In the genomic region with DNA sequence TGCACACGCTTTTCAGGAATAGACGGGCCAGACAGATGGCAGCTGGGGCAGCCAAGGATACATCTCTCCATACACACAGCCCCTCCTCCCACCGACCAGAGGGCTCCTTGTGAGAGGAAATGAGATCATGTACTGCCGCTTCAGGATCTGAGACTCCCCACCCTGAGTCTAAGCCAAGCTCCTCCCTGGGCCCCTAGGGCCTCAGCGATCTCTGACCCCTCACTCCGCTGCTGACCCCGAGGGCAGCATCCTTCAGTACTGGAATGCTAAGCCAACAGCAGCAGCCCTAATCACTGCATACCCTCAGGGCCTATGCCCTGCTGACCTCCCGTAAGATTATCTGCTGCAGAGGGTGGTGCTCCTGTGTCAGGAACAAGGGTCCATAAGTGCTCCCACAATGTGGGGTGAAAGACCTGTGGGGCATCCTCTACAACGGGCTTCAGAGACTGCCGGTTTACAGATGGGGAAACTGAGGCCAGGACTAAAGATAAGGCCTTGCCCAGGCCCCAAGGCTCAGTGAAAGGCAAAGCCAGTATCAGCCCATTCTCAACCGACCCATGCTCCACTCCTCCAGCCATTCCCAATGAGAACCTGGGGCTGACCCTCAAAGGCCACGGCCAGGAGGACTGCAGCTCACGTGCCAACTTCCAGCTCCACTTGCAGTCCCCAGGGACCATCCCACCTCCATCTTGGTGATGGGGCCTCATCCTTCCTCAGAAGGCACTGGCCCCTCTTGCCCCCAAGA, we compare ENCODE assay signal across 9 cellular contexts. TPM values are rescaled to one million over a fixed set of nuclear protein-coding genes. Genes with fewer than 3 reads are reported as not detected.
DNase-seq lines count a peak whose midpoint lies in the region; ATAC-seq and TF ChIP-seq lines count a peak whose summit lies in the region.
"Had no signal": no experiment of that assay in that cellular context is flagged by ENCODE, and none has a peak within 500 bp of the region (broad histone marks: within the 10 kb centered on the region; RNA-seq: fewer than 3 reads in every experiment).

No MANE protein-coding gene starts in this region.

- ATAC-seq in GM18517 (IDR thresholded peaks at IDR 0.05; ENCODE audit: unreplicated experiment) (no peak), body of pancreas (no peak)

- no CpG with 5 or more reads among the region's 13 CpGs for WGBS in mesendoderm (ENCODE audit: extremely low coverage, insufficient coverage, low lambda C conversion rate)
- 84 to 89% methylated on average over 12 to 13 of the region's 13 CpGs for WGBS in body of pancreas, 2 donors
- 76 to 86% methylated on average over 2 to 6 of the region's 13 CpGs for WGBS in esophagus squamous epithelium, 2 donors

- H4K8ac ChIP-seq in mesendoderm (ENCODE audit: low read depth, low read length): no peak overlapping the region

- H3K27me3 Mint-ChIP-seq in CD8-positive, alpha-beta memory T cell: no peaks in the 10 kb centered on the region
- H3K27me3 Mint-ChIP-seq in activated T-helper 2 cell treated with anti-CD3 and anti-CD28 coated beads, Interferon-gamma antibody, Interleukin-2, Interleukin-4, amounts not matched to agents 10 μg/mL and 5 μg/mL and 100 μg/mL, durations not matched to agents 14 hours and 24 hours and 36 hours (ENCODE audit: low read depth): no peaks in the 10 kb centered on the region

- TF ChIP-seq CTCF in body of pancreas (IDR thresholded peaks at IDR 0.05) (no peak), esophagus squamous epithelium (IDR thresholded peaks at IDR 0.05) (no peak)

- H3K4me1 ChIP-seq in CD8-positive, alpha-beta memory T cell (ENCODE audit: insufficient read depth, low read length): no peaks in the 10 kb centered on the region
- H3K4me1 ChIP-seq in mesendoderm (ENCODE audit: control insufficient read depth, low read depth, low read length) (no peaks in the 10 kb centered on the region), body of pancreas (no peaks in the 10 kb centered on the region), esophagus squamous epithelium (peaks cover 29 to 94% (median 41%) of the 10 kb centered on the region in 3 donors)

- no peak overlapping the region for H3K18ac ChIP-seq in mesendoderm (ENCODE audit: low read length)

- H3K27ac Mint-ChIP-seq in CD8-positive, alpha-beta memory T cell: peak overlapping the region in 6 of 8 donors; percentile 33 to 86 (median 46)
- H3K27ac Mint-ChIP-seq in activated T-helper 2 cell treated with anti-CD3 and anti-CD28 coated beads, Interferon-gamma antibody, Interleukin-2, Interleukin-4, amounts not matched to agents 10 μg/mL and 5 μg/mL and 100 μg/mL, durations not matched to agents 14 hours and 24 hours and 36 hours: no peak overlapping the region

- POLR2A ChIA-PET in CD8-positive, alpha-beta memory T cell (lab: Charles Lee): no interaction called here

- H3K36me3 Mint-ChIP-seq in CD8-positive, alpha-beta memory T cell: peaks cover 0 to 66% (median 0%) of the 10 kb centered on the region in 3 donors
- H3K36me3 Mint-ChIP-seq in activated T-helper 2 cell treated with anti-CD3 and anti-CD28 coated beads, Interferon-gamma antibody, Interleukin-2, Interleukin-4, amounts not matched to agents 10 μg/mL and 5 μg/mL and 100 μg/mL, durations not matched to agents 14 hours and 24 hours and 36 hours (ENCODE audit: low read depth): peaks cover 13% of the 10 kb centered on the region

- H3K23ac ChIP-seq in mesendoderm (ENCODE audit: low read length): no peak overlapping the region

- H3K27ac ChIP-seq in CD8-positive, alpha-beta memory T cell (ENCODE audit: low read depth, low read length): no peak overlapping the region
- H3K27ac ChIP-seq in mesendoderm (ENCODE audit: low read depth, low read length) (no peak overlapping the region), body of pancreas (no peak overlapping the region), esophagus squamous epithelium (peak overlapping the region in 1 of 4 donors; percentile 91)

- no peaks in the 10 kb centered on the region for H3K9me3 Mint-ChIP-seq in CD8-positive, alpha-beta memory T cell
- no peaks in the 10 kb centered on the region for H3K9me3 Mint-ChIP-seq in activated T-helper 2 cell treated with anti-CD3 and anti-CD28 coated beads, Interferon-gamma antibody, Interleukin-2, Interleukin-4, amounts not matched to agents 10 μg/mL and 5 μg/mL and 100 μg/mL, durations not matched to agents 14 hours and 24 hours and 36 hours

- CTCF ChIA-PET in CD8-positive, alpha-beta memory T cell (lab: Charles Lee): interaction anchor here (1.5 kb wide), 1 partner anchor 11 kb away, joined by 3 read pairs; no protein-coding TSS in a partner anchor

- no peaks in the 10 kb centered on the region for H3K27me3 ChIP-seq in CD8-positive, alpha-beta memory T cell (ENCODE audit: insufficient read depth, low read length, poor library complexity, severe bottlenecking)
- H3K27me3 ChIP-seq in mesendoderm (ENCODE audit: insufficient read depth, low read length, poor library complexity): no peaks in the 10 kb centered on the region
- no peaks in the 10 kb centered on the region for H3K27me3 ChIP-seq in body of pancreas
- H3K27me3 ChIP-seq in esophagus squamous epithelium: no peaks in the 10 kb centered on the region

- H3K36me3 ChIP-seq in CD8-positive, alpha-beta memory T cell (ENCODE audit: insufficient read depth, low read length): peaks cover 6% of the 10 kb centered on the region
- H3K36me3 ChIP-seq in mesendoderm (ENCODE audit: control insufficient read depth, insufficient read depth, low read length): peaks cover 9% of the 10 kb centered on the region
- peaks cover 0 to 7% of the 10 kb centered on the region in 2 donors for H3K36me3 ChIP-seq in body of pancreas (replicated peaks in 1 of 2; ENCODE audit: insufficient read depth in 1 of 2, low read depth in 2 of 2)
- peaks cover 16 to 59% (median 28%) of the 10 kb centered on the region in 3 donors for H3K36me3 ChIP-seq in esophagus squamous epithelium

- peaks cover 67% of the 10 kb centered on the region for H3K79me1 ChIP-seq in mesendoderm (ENCODE audit: low read length)

- no peak overlapping the region for H2BK15ac ChIP-seq in mesendoderm (replicated peaks; ENCODE audit: low read depth)

- H3K4ac ChIP-seq in mesendoderm (ENCODE audit: low read depth, low read length): no peak overlapping the region

- no peaks in the 10 kb centered on the region for H3K9me3 ChIP-seq in CD8-positive, alpha-beta memory T cell (ENCODE audit: low read length)
- H3K9me3 ChIP-seq in body of pancreas (no peaks in the 10 kb centered on the region), esophagus squamous epithelium (no peaks in the 10 kb centered on the region)

- H4K5ac ChIP-seq in mesendoderm (ENCODE audit: low read length): no peak overlapping the region

- peaks cover 30% of the 10 kb centered on the region for H3K79me2 ChIP-seq in mesendoderm (ENCODE audit: control insufficient read depth, insufficient read depth, low read length)

- no peak overlapping the region for H3K4me3 Mint-ChIP-seq in CD8-positive, alpha-beta memory T cell
- H3K4me3 Mint-ChIP-seq in activated T-helper 2 cell treated with anti-CD3 and anti-CD28 coated beads, Interferon-gamma antibody, Interleukin-2, Interleukin-4, amounts not matched to agents 10 μg/mL and 5 μg/mL and 100 μg/mL, durations not matched to agents 14 hours and 24 hours and 36 hours (ENCODE audit: low read depth): no peak overlapping the region

- H3K4me3 ChIP-seq in CD8-positive, alpha-beta memory T cell (ENCODE audit: low read length): no peak overlapping the region
- H3K4me3 ChIP-seq in mesendoderm (ENCODE audit: low read length) (no peak overlapping the region), body of pancreas (no peak overlapping the region), esophagus squamous epithelium (no peak overlapping the region)

- H3K56ac ChIP-seq in mesendoderm (ENCODE audit: low read length): no peak overlapping the region

- H2BK120ac ChIP-seq in mesendoderm (ENCODE audit: low read depth, low read length): no peak overlapping the region

- TF ChIP-seq POLR2A in body of pancreas (IDR thresholded peaks at IDR 0.05): no peak
- TF ChIP-seq POLR2A in esophagus squamous epithelium (IDR thresholded peaks at IDR 0.05): no peak

- H3K4me1 Mint-ChIP-seq in CD8-positive, alpha-beta memory T cell: peaks cover 19 to 41% (median 23%) of the 10 kb centered on the region in 3 donors
- H3K4me1 Mint-ChIP-seq in activated T-helper 2 cell treated with anti-CD3 and anti-CD28 coated beads, Interferon-gamma antibody, Interleukin-2, Interleukin-4, amounts not matched to agents 10 μg/mL and 5 μg/mL and 100 μg/mL, durations not matched to agents 14 hours and 24 hours and 36 hours (ENCODE audit: low read depth): peaks cover 7% of the 10 kb centered on the region

- DNase-seq in CD8-positive, alpha-beta memory T cell: no peak
- peak; percentile 67 for DNase-seq in NCI-H2029 treated with DMSO at 0.1 percent for 48 hours (lab: John Stamatoyannopoulos, UW)
- DNase-seq in cerebellar cortex (ENCODE audit: low spot score): peak; percentile 67
- peak; percentile 54 for DNase-seq in mesendoderm
- DNase-seq in body of pancreas: no peak
- no peak for DNase-seq in esophagus squamous epithelium (lab: John Stamatoyannopoulos, UW)
- DNase-seq in activated T-helper 2 cell treated with anti-CD3 and anti-CD28 coated beads, Interferon-gamma antibody, Interleukin-2, Interleukin-4, amounts not matched to agents 10 μg/mL and 5 μg/mL and 100 μg/mL, durations not matched to agents 14 hours and 24 hours and 36 hours (ENCODE audit: low spot score): no peak
- DNase-seq: NCI-H1930 had no signal

- H2AK5ac ChIP-seq in mesendoderm (ENCODE audit: low read length): no peak overlapping the region

- intact Hi-C loops in body of pancreas (cut with DNase I) (no loop called here), esophagus squamous epithelium (cut with DNase I) (no loop called here)
- intact Hi-C loops in activated T-helper 2 cell treated with anti-CD3 and anti-CD28 coated beads, Interferon-gamma antibody, Interleukin-2, Interleukin-4, amounts not matched to agents 10 μg/mL and 5 μg/mL and 100 μg/mL, durations not matched to agents 14 hours and 24 hours and 36 hours (cut with micrococcal nuclease): no loop called here

- H2BK5ac ChIP-seq in mesendoderm (ENCODE audit: low read length): no peak overlapping the region

- H3K9ac ChIP-seq in mesendoderm (ENCODE audit: low read length): no peak overlapping the region

- no peak overlapping the region for H3K4me2 ChIP-seq in mesendoderm (ENCODE audit: low read length)

RNA-seq across cellular contexts. Expression of a gene that starts 37.5 kb away (rescaled TPM):
- 10 to 100 TPM; 26.7 to 27.1 TPM for total RNA-seq in CD8-positive, alpha-beta memory T cell
- polyA plus RNA-seq in CD8-positive, alpha-beta memory T cell: 18.6 TPM
- polyA plus RNA-seq in mesendoderm (2013, experiment 1 of 2): 10.9 TPM
- 11.3 TPM for polyA plus RNA-seq in mesendoderm (2013, experiment 2 of 2)
- total RNA-seq in body of pancreas (10 to 100 TPM; 16.1 to 16.8 TPM), esophagus squamous epithelium (100 to 1,000 TPM in 1 of 4 donors, 10 to 100 TPM in 3; 81.7 to 116 (median 91.1) TPM)
- total RNA-seq in activated T-helper 2 cell treated with anti-CD3 and anti-CD28 coated beads, Interferon-gamma antibody, Interleukin-2, Interleukin-4, amounts not matched to agents 10 μg/mL and 5 μg/mL and 100 μg/mL, durations not matched to agents 14 hours and 24 hours and 36 hours: 22.8 and 23.6 TPM in 2 replicates

RNA-seq across cellular contexts. Expression of a gene that starts 57.2 kb away (rescaled TPM):
- total RNA-seq in CD8-positive, alpha-beta memory T cell: 10 to 100 TPM; 13.5 to 13.7 TPM
- 9.2 TPM for polyA plus RNA-seq in CD8-positive, alpha-beta memory T cell
- 5.6 TPM for polyA plus RNA-seq in mesendoderm (2013, experiment 1 of 2)
- polyA plus RNA-seq in mesendoderm (2013, experiment 2 of 2): 6.2 TPM
- total RNA-seq in body of pancreas (1 to 10 TPM; 2.9 to 6.3 TPM), esophagus squamous epithelium (10 to 100 TPM; 41.8 to 86.9 (median 46.1) TPM)
- total RNA-seq in activated T-helper 2 cell treated with anti-CD3 and anti-CD28 coated beads, Interferon-gamma antibody, Interleukin-2, Interleukin-4, amounts not matched to agents 10 μg/mL and 5 μg/mL and 100 μg/mL, durations not matched to agents 14 hours and 24 hours and 36 hours: 11.5 and 14.8 TPM in 2 replicates

Comparison
In these comparisons a context has a peak if more than half of its experiments do, and no peak if none do; other contexts are left out.
1. DNase-seq: peak in NCI-H2029 treated with DMSO at 0.1 percent for 48 hours (single experiment), cerebellar cortex (single experiment) and mesendoderm (single experiment); none in CD8-positive, alpha-beta memory T cell (0 of 5), body of pancreas (0 of 4), esophagus squamous epithelium (single experiment) and activated T-helper 2 cell treated with anti-CD3 and anti-CD28 coated beads, Interferon-gamma antibody, Interleukin-2, Interleukin-4, amounts not matched to agents 10 μg/mL and 5 μg/mL and 100 μg/mL, durations not matched to agents 14 hours and 24 hours and 36 hours (single experiment).